ENCODE assay signal across 8 cellular contexts in genomic region chr15:99564221-99565030, GRCh38. TPM values are rescaled to one million over a fixed set of nuclear protein-coding genes. Genes with fewer than 3 reads are reported as not detected.
DNase-seq lines count a peak whose midpoint lies in the region; ATAC-seq and TF ChIP-seq lines count a peak whose summit lies in the region.

No MANE protein-coding gene starts in this region.

- H3K79me2 ChIP-seq in DOHH2 (ENCODE audit: control insufficient read depth, low read length): peaks cover 36% of the 10 kb centered on the region

- 37 to 40% methylated on average over 11 of the region's 11 CpGs for WGBS in thyroid gland, 2 donors

- H4K20me1 ChIP-seq in DOHH2 (ENCODE audit: control insufficient read depth, insufficient read depth, low read depth, low read length): peaks cover 25% of the 10 kb centered on the region

- POLR2A ChIA-PET in Panc1 (lab: Charles Lee): no interaction called here

- ATAC-seq in GM19452 (IDR thresholded peaks at IDR 0.05; ENCODE audit: unreplicated experiment) (peak; percentile 32), HG03469 (IDR thresholded peaks at IDR 0.05; ENCODE audit: unreplicated experiment) (peak; percentile 19), Panc1 (no peak; the same call in 1 of the 2 replicates)

- intact Hi-C loops in Panc1 (cut with micrococcal nuclease; ENCODE audit: unreplicated experiment): loop anchor here (5.0 to 10.0 kb wide), 2 partner anchors 138 to 160 kb away; no protein-coding TSS in a partner anchor
- intact Hi-C loops in thyroid gland (cut with DNase I): no loop called here

- H3K36me3 ChIP-seq in DOHH2 (ENCODE audit: control insufficient read depth, low read length) (peaks cover 25% of the 10 kb centered on the region), Panc1 (ENCODE audit: control insufficient read depth, insufficient read depth, low read length) (no peaks in the 10 kb centered on the region), thyroid gland (no peaks in the 10 kb centered on the region)

- H3K27ac ChIP-seq in DOHH2 (ENCODE audit: low read depth, low read length) (peak overlapping the region; percentile 55), Panc1 (ENCODE audit: low read length) (peak overlapping the region; percentile 80; the same call in 1 of the 2 replicates), thyroid gland (peak overlapping the region; percentile 94 to 97 (median 95))

- TSS peak; percentile 76 for BruUV-seq in Panc1 (replicated peaks; lab: Mats Ljungman, UMichigan)

- no peak for TF ChIP-seq POLR2A in thyroid gland (IDR thresholded peaks at IDR 0.05)

- H3K4me2 ChIP-seq in DOHH2 (ENCODE audit: low read length): peak overlapping the region; percentile 70

- peak overlapping the region; percentile 66 for H3K4me3 ChIP-seq in DOHH2 (ENCODE audit: low read length)
- peak overlapping the region; percentile 48 to 96 for H3K4me3 ChIP-seq in Panc1 (ENCODE audit: low read depth in 2 of 2, low read length in 2 of 2)
- H3K4me3 ChIP-seq in thyroid gland (replicated peaks in 1 of 3): peak overlapping the region; percentile 8 to 40 (median 39)

- H3F3A ChIP-seq in DOHH2 (ENCODE audit: control insufficient read depth, insufficient read depth): peaks cover 21% of the 10 kb centered on the region

- DNase-seq in Panc1 (ENCODE audit: low read depth, low spot score) (no peak), dermis blood vessel endothelial cell (peak; percentile 33), medulla oblongata (ENCODE audit: extremely low spot score) (peak; percentile 82), thyroid gland (peak; percentile 25 to 31), epidermal melanocyte (ENCODE audit: insufficient read length, low spot score) (no peak)

- TF ChIP-seq CTCF in DOHH2 (IDR thresholded peaks at IDR 0.05; ENCODE audit: low read depth, low read length, poor library complexity, severe bottlenecking): no peak
- no peak for TF ChIP-seq CTCF in Panc1 (IDR thresholded peaks at IDR 0.05)
- TF ChIP-seq CTCF in thyroid gland (IDR thresholded peaks at IDR 0.05): no peak

- H3K9me3 ChIP-seq in DOHH2 (ENCODE audit: control insufficient read depth, insufficient read depth, low read length) (no peaks in the 10 kb centered on the region), Panc1 (ENCODE audit: control insufficient read depth, insufficient read depth, low read depth, low read length) (no peaks in the 10 kb centered on the region), thyroid gland (no peaks in the 10 kb centered on the region)

- H3K9me2 ChIP-seq in DOHH2 (replicated peaks; ENCODE audit: control insufficient read depth, low read length): no peaks in the 10 kb centered on the region

- CTCF ChIA-PET in Panc1 (lab: Charles Lee): no interaction called here

- H3K27me3 ChIP-seq in DOHH2 (ENCODE audit: control insufficient read depth, low read length) (no peaks in the 10 kb centered on the region), Panc1 (ENCODE audit: control insufficient read depth, insufficient read depth, low read length) (no peaks in the 10 kb centered on the region), thyroid gland (no peaks in the 10 kb centered on the region)

- in situ Hi-C loops in Panc1 (cut with HindIII; ENCODE audit: low pct_unique_long_range_greater_than_20kb, low sequenced_read_pairs): no loop called here

- H3K4me1 ChIP-seq in DOHH2 (ENCODE audit: control insufficient read depth, low read length): peaks cover 52% of the 10 kb centered on the region
- peaks cover 13% of the 10 kb centered on the region for H3K4me1 ChIP-seq in Panc1 (ENCODE audit: control insufficient read depth, insufficient read depth, low read length)
- H3K4me1 ChIP-seq in thyroid gland: peaks cover 19 to 29% of the 10 kb centered on the region in 2 donors

RNA-seq across cellular contexts. Expression of gene MEF2A, which starts 1.4 kb away (rescaled TPM):
- 31.1 TPM for total RNA-seq in Panc1 (2021; ENCODE audit: unreplicated experiment)
- 17.3 TPM for polyA plus RNA-seq in Panc1 (2012; ENCODE audit: insufficient read length)
- 24.2 and 25.4 TPM in 2 replicates for total RNA-seq in dermis blood vessel endothelial cell
- total RNA-seq in thyroid gland: 100 to 1,000 TPM in 2 of 4 donors, 10 to 100 TPM in 2; 55.3 to 155 (median 105) TPM

Comparison
In these comparisons a context has a peak if more than half of its experiments do, and no peak if none do; other contexts are left out.
1. DNase-seq: peak in dermis blood vessel endothelial cell (single experiment), medulla oblongata (single experiment) and thyroid gland (2 of 2); none in Panc1 (single experiment) and epidermal melanocyte (single experiment).
2. Peak in every context shown above with its lines, with median percentiles within 50 percentile points of each other: H3K27ac ChIP-seq and H3K4me3 ChIP-seq.